ENCODE assay signal across 14 cellular contexts in the genomic region with DNA sequence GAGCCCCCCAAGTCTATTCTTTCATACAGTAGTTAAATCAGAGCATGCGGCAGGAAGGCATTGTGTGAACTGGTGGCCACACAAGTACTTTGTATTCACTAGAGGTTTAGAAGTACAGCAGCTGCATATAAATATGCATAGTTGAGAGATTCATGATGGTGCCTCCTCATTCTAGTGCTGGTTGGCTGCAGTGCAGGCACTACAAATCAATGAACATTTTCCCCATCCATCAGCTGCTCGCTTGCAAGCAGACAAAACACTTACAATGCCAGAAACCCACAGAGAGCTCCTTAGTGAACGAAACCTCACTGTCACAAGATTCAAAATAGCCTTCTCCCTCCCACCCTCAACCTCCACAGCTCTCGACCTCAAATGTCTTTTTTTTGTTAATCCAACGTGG.
DNase-seq lines count a peak whose midpoint lies in the region; ATAC-seq and TF ChIP-seq lines count a peak whose summit lies in the region.
"Had no signal": no experiment of that assay in that cellular context is flagged by ENCODE, and none has a peak within 500 bp of the region (broad histone marks: within the 10 kb centered on the region; RNA-seq: fewer than 3 reads in every experiment).

No MANE protein-coding gene starts in this region.

- peaks cover 0 to 36% of the 10 kb centered on the region in 2 donors for H3K4me1 ChIP-seq in adrenal gland (replicated peaks in 1 of 2)
- H3K4me1 ChIP-seq: SJSA1 had no signal

- 62 to 76% (median 72%) methylated on average over 5 of the region's 5 CpGs for WGBS in adrenal gland, 4 donors

- no peaks in the 10 kb centered on the region for H3K36me3 Mint-ChIP-seq in activated T-helper 2 cell treated with anti-CD3 and anti-CD28 coated beads, Interferon-gamma antibody, Interleukin-2, Interleukin-4, amounts not matched to agents 10 μg/mL and 5 μg/mL and 100 μg/mL, durations not matched to agents 14 hours and 24 hours and 36 hours (ENCODE audit: low read depth)
- H3K36me3 Mint-ChIP-seq: CD4-positive, CD25-positive, alpha-beta regulatory T cell; memory B cell had no signal

- no peak overlapping the region for H3K27ac ChIP-seq in adrenal gland
- H3K27ac ChIP-seq: hepatocyte, SJSA1 had no signal

- no peaks in the 10 kb centered on the region for H3K9me3 ChIP-seq in adrenal gland (replicated peaks in 1 of 3)
- H3K9me3 ChIP-seq: SJSA1 had no signal

- no peaks in the 10 kb centered on the region for H3K27me3 Mint-ChIP-seq in activated T-helper 2 cell treated with anti-CD3 and anti-CD28 coated beads, Interferon-gamma antibody, Interleukin-2, Interleukin-4, amounts not matched to agents 10 μg/mL and 5 μg/mL and 100 μg/mL, durations not matched to agents 14 hours and 24 hours and 36 hours (ENCODE audit: low read depth)
- H3K27me3 Mint-ChIP-seq: CD4-positive, CD25-positive, alpha-beta regulatory T cell; memory B cell had no signal

- peak; percentile 57 to 75 for DNase-seq in NCI-H187 (lab: John Stamatoyannopoulos, UW)
- peak; percentile 82 for DNase-seq in astrocyte of the cerebellum (ENCODE audit: low read depth)
- DNase-seq in inferior parietal cortex (ENCODE audit: extremely low spot score): peak; percentile 73
- peak; percentile 44 for DNase-seq in skeletal muscle cell (ENCODE audit: low read depth)
- no peak for DNase-seq in activated CD4-positive, alpha-beta T cell treated with anti-CD3 and anti-CD28 coated beads, Interleukin-2, amount 50 U/mL, for 4 hours
- DNase-seq in activated T-helper 2 cell treated with anti-CD3 and anti-CD28 coated beads, Interferon-gamma antibody, Interleukin-2, Interleukin-4, amounts not matched to agents 10 μg/mL and 5 μg/mL and 100 μg/mL, durations not matched to agents 14 hours and 24 hours and 36 hours (ENCODE audit: low spot score): no peak
- DNase-seq in adrenal gland: no peak
- DNase-seq: activated CD8-positive, alpha-beta memory T cell treated with anti-CD3 and anti-CD28 coated beads, Interleukin-2, amount 50 U/mL, for 4 hours; CD4-positive, CD25-positive, alpha-beta regulatory T cell; NCI-H774 had no signal

- no peak overlapping the region for H3K4me3 Mint-ChIP-seq in activated T-helper 2 cell treated with anti-CD3 and anti-CD28 coated beads, Interferon-gamma antibody, Interleukin-2, Interleukin-4, amounts not matched to agents 10 μg/mL and 5 μg/mL and 100 μg/mL, durations not matched to agents 14 hours and 24 hours and 36 hours (ENCODE audit: low read depth)
- H3K4me3 Mint-ChIP-seq: CD4-positive, CD25-positive, alpha-beta regulatory T cell; memory B cell had no signal

- no peak overlapping the region for H3K27ac Mint-ChIP-seq in activated T-helper 2 cell treated with anti-CD3 and anti-CD28 coated beads, Interferon-gamma antibody, Interleukin-2, Interleukin-4, amounts not matched to agents 10 μg/mL and 5 μg/mL and 100 μg/mL, durations not matched to agents 14 hours and 24 hours and 36 hours
- H3K27ac Mint-ChIP-seq: CD4-positive, CD25-positive, alpha-beta regulatory T cell; memory B cell had no signal

- TF ChIP-seq POLR2A in adrenal gland (IDR thresholded peaks at IDR 0.05): no peak

- H3K27me3 ChIP-seq in adrenal gland: no peaks in the 10 kb centered on the region
- H3K27me3 ChIP-seq: hepatocyte, SJSA1 had no signal

- H3K9me3 Mint-ChIP-seq in activated T-helper 2 cell treated with anti-CD3 and anti-CD28 coated beads, Interferon-gamma antibody, Interleukin-2, Interleukin-4, amounts not matched to agents 10 μg/mL and 5 μg/mL and 100 μg/mL, durations not matched to agents 14 hours and 24 hours and 36 hours: peaks cover 4% of the 10 kb centered on the region
- H3K9me3 Mint-ChIP-seq: memory B cell had no signal

- H3K36me3 ChIP-seq in adrenal gland (replicated peaks in 1 of 2): no peaks in the 10 kb centered on the region
- H3K36me3 ChIP-seq: SJSA1 had no signal

- intact Hi-C loops in activated T-helper 2 cell treated with anti-CD3 and anti-CD28 coated beads, Interferon-gamma antibody, Interleukin-2, Interleukin-4, amounts not matched to agents 10 μg/mL and 5 μg/mL and 100 μg/mL, durations not matched to agents 14 hours and 24 hours and 36 hours (cut with micrococcal nuclease): no loop called here
- intact Hi-C loops in adrenal gland (cut with DNase I): no loop called here

- in situ Hi-C loops in astrocyte of the cerebellum (cut with HindIII; ENCODE audit: low sequenced_read_pairs): no loop called here

- no peak for ATAC-seq in GM18870 (IDR thresholded peaks at IDR 0.05; ENCODE audit: unreplicated experiment)

- H3K4me3 ChIP-seq in astrocyte of the cerebellum (ENCODE audit: low read depth, low read length) (no peak overlapping the region), skeletal muscle cell (ENCODE audit: low read depth, low read length) (no peak overlapping the region), adrenal gland (no peak overlapping the region)
- H3K4me3 ChIP-seq: hepatocyte, SJSA1 had no signal

- TF ChIP-seq CTCF in astrocyte of the cerebellum (IDR thresholded peaks at IDR 0.05; ENCODE audit: low read depth, low read length, missing control alignments): no peak
- no peak for TF ChIP-seq CTCF in adrenal gland (IDR thresholded peaks at IDR 0.05)

- no peaks in the 10 kb centered on the region for H3K4me1 Mint-ChIP-seq in activated T-helper 2 cell treated with anti-CD3 and anti-CD28 coated beads, Interferon-gamma antibody, Interleukin-2, Interleukin-4, amounts not matched to agents 10 μg/mL and 5 μg/mL and 100 μg/mL, durations not matched to agents 14 hours and 24 hours and 36 hours (ENCODE audit: low read depth)
- H3K4me1 Mint-ChIP-seq: CD4-positive, CD25-positive, alpha-beta regulatory T cell; memory B cell had no signal

Comparison
In these comparisons a context has a peak if more than half of its experiments do, and no peak if none do; other contexts are left out.
1. DNase-seq: peak in NCI-H187 (2 of 2), astrocyte of the cerebellum (single experiment), inferior parietal cortex (single experiment) and skeletal muscle cell (single experiment); none in activated CD4-positive, alpha-beta T cell treated with anti-CD3 and anti-CD28 coated beads, Interleukin-2, amount 50 U/mL, for 4 hours (0 of 2), activated T-helper 2 cell treated with anti-CD3 and anti-CD28 coated beads, Interferon-gamma antibody, Interleukin-2, Interleukin-4, amounts not matched to agents 10 μg/mL and 5 μg/mL and 100 μg/mL, durations not matched to agents 14 hours and 24 hours and 36 hours (single experiment) and adrenal gland (0 of 7).